19 cellular contexts compared by ENCODE assay signal in the genomic region with DNA sequence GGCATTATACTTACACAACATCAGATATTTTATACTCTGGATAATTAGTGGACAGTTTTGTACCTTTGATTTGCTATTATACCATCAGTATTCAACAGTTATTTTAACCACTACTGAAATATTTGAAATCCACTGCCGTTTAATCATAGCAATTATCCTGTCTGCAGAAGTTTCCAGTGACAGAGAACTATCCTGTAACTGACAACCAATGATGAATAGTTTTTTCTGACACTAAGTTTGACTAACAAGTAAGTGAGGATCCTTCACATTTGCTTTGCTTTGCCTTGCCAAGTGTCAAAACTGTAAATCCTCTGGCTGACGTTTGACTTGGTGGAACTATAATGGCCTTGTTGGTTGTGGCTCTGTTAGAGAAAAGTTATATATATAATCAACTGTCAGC.
A peak's percentile ranks its signal among the peaks of the same experiment; 100 is the strongest.
DNase-seq lines count a peak whose midpoint lies in the region; ATAC-seq and TF ChIP-seq lines count a peak whose summit lies in the region.
"Had no signal": no experiment of that assay in that cellular context is flagged by ENCODE, and none has a peak within 500 bp of the region (broad histone marks: within the 10 kb centered on the region; RNA-seq: fewer than 3 reads in every experiment).

No MANE protein-coding gene starts in this region.

- TF ChIP-seq RAD21 in neural cell (conservative IDR thresholded peaks at IDR 0.05), result no peak

- H3K27ac Mint-ChIP-seq in GM23338, result peak overlapping the region; percentile 29
- H3K27ac Mint-ChIP-seq: B cell; CD4-positive, alpha-beta T cell; CD8-positive, alpha-beta T cell had no signal

- H3K27ac ChIP-seq in GM23338 (ENCODE audit: low read depth) (no peak overlapping the region), neural cell (ENCODE audit: low read length) (no peak overlapping the region)
- H3K27ac ChIP-seq: 22Rv1; A549; BLaER1 treated with 17β-estradiol and CSF1 and Interleukin-3, amounts not matched to agents 10 nM and 100 nM; C4-2B had no signal

- H3F3A ChIP-seq in GM23338 (replicated peaks; ENCODE audit: low read depth), result no peaks in the 10 kb centered on the region
- no peaks in the 10 kb centered on the region for H3F3A ChIP-seq in neural cell (ENCODE audit: insufficient read depth, low read length, poor library complexity, severe bottlenecking)

- H3K9me3 Mint-ChIP-seq in GM23338, result no peaks in the 10 kb centered on the region
- H3K9me3 Mint-ChIP-seq: CD4-positive, alpha-beta T cell; CD8-positive, alpha-beta T cell had no signal

- H3K27me3 ChIP-seq in GM23338 (ENCODE audit: insufficient read depth), result no peaks in the 10 kb centered on the region
- no peaks in the 10 kb centered on the region for H3K27me3 ChIP-seq in neural cell (ENCODE audit: insufficient read depth, low read depth, low read length)
- H3K27me3 ChIP-seq: BLaER1 treated with 17β-estradiol and CSF1 and Interleukin-3, amounts not matched to agents 10 nM and 100 nM had no signal

- H3K9me2 ChIP-seq in GM23338 (ENCODE audit: insufficient read depth), result no peaks in the 10 kb centered on the region
- H3K9me2 ChIP-seq in neural cell (ENCODE audit: insufficient read depth, low read length), result no peaks in the 10 kb centered on the region

- ATAC-seq in GM23338, result no peak
- ATAC-seq: A549; CD8-positive, alpha-beta T cell; GM12878 had no signal

- CTCF ChIA-PET in HEK293T (lab: Yijun Ruan, JAX), result no interaction called here

- H3K9me3 ChIP-seq in neural cell (ENCODE audit: low read length), result no peaks in the 10 kb centered on the region
- H3K9me3 ChIP-seq: A549; BLaER1 treated with 17β-estradiol and CSF1 and Interleukin-3, amounts not matched to agents 10 nM and 100 nM; Caco-2 had no signal

- no peak overlapping the region for H3K4me3 Mint-ChIP-seq in GM23338
- H3K4me3 Mint-ChIP-seq: B cell; CD4-positive, alpha-beta T cell; CD8-positive, alpha-beta T cell had no signal

- TF ChIP-seq CTCF in GM23338 (conservative IDR thresholded peaks at IDR 0.05; ENCODE audit: low read depth in 2 of 2) (no peak), neural cell (IDR thresholded peaks at IDR 0.05; ENCODE audit: poor library complexity, severe bottlenecking) (no peak)

- no peaks in the 10 kb centered on the region for H3K36me3 ChIP-seq in GM23338 (ENCODE audit: insufficient read depth)
- H3K36me3 ChIP-seq in neural cell (ENCODE audit: insufficient read depth, low read length), result no peaks in the 10 kb centered on the region
- H3K36me3 ChIP-seq: BLaER1 treated with 17β-estradiol and CSF1 and Interleukin-3, amounts not matched to agents 10 nM and 100 nM had no signal

- no peaks in the 10 kb centered on the region for H4K20me1 ChIP-seq in GM23338 (replicated peaks; ENCODE audit: insufficient read depth)
- H4K20me1 ChIP-seq in neural cell (ENCODE audit: insufficient read depth), result no peaks in the 10 kb centered on the region
- H4K20me1 ChIP-seq: BLaER1 treated with 17β-estradiol and CSF1 and Interleukin-3, amounts not matched to agents 10 nM and 100 nM had no signal

- no peaks in the 10 kb centered on the region for H3K79me2 ChIP-seq in GM23338 (replicated peaks; ENCODE audit: insufficient read depth)
- H3K79me2 ChIP-seq in neural cell (replicated peaks; ENCODE audit: insufficient read depth, low read length), result no peaks in the 10 kb centered on the region

- H3K4me3 ChIP-seq in GM23338 (no peak overlapping the region), neural cell (ENCODE audit: low read length) (no peak overlapping the region)
- H3K4me3 ChIP-seq: A549; BLaER1 treated with 17β-estradiol and CSF1 and Interleukin-3, amounts not matched to agents 10 nM and 100 nM; GM12878 had no signal

- no peaks in the 10 kb centered on the region for H3K36me3 Mint-ChIP-seq in GM23338 (ENCODE audit: low read depth)
- H3K36me3 Mint-ChIP-seq: CD8-positive, alpha-beta T cell had no signal

- peaks cover 64% of the 10 kb centered on the region for H3K4me1 ChIP-seq in GM23338 (ENCODE audit: insufficient read depth)
- H3K4me1 ChIP-seq: A549; BLaER1 treated with 17β-estradiol and CSF1 and Interleukin-3, amounts not matched to agents 10 nM and 100 nM; Caco-2 had no signal

- no peaks in the 10 kb centered on the region for H3K27me3 Mint-ChIP-seq in GM23338 (ENCODE audit: insufficient read depth, low read depth, poor library complexity)
- H3K27me3 Mint-ChIP-seq: B cell; CD4-positive, alpha-beta T cell had no signal

- H3K4me1 Mint-ChIP-seq in GM23338, result peaks cover 72% of the 10 kb centered on the region
- H3K4me1 Mint-ChIP-seq: B cell had no signal

- peak; percentile 96 for TF ChIP-seq EP300 in neural cell (conservative IDR thresholded peaks at IDR 0.05; ENCODE audit: poor library complexity, severe bottlenecking)

- POLR2A ChIA-PET in HEK293T (lab: Yijun Ruan, JAX), result no interaction called here

- H2AFZ ChIP-seq in GM23338 (no peak overlapping the region), neural cell (ENCODE audit: low read depth, low read length) (no peak overlapping the region)

- H3K9ac ChIP-seq in neural cell (ENCODE audit: low read length), result no peak overlapping the region
- H3K9ac ChIP-seq: BLaER1 treated with 17β-estradiol and CSF1 and Interleukin-3, amounts not matched to agents 10 nM and 100 nM had no signal

- DNase-seq in GM23338 (ENCODE audit: low spot score) (no peak), HEK293T (ENCODE audit: extremely low spot score) (no peak)
- no peak for DNase-seq in stimulated activated CD8-positive, alpha-beta memory T cell treated with anti-CD3 and anti-CD28 coated beads, Interleukin-4, amount 100 ng/mL, for 48 hours
- DNase-seq in activated CD4-positive, alpha-beta T cell treated with anti-CD3 and anti-CD28 coated beads for 4 hours, result no peak
- DNase-seq: AML-193; Caco-2; Calu3; CD4-positive, alpha-beta T cell; CD8-positive, alpha-beta T cell; DND-41; EL; GDM1 had no signal

- H3K4me2 ChIP-seq in GM23338 (no peak overlapping the region), neural cell (ENCODE audit: low read length) (no peak overlapping the region)
- H3K4me2 ChIP-seq: A549; BLaER1 treated with 17β-estradiol and CSF1 and Interleukin-3, amounts not matched to agents 10 nM and 100 nM had no signal

TF ChIP-seq in HEK293T, 16 proteins besides CTCF, POLR2A, EP300 and RAD21:
- TF ChIP-seq PKNOX1 (IDR thresholded peaks at IDR 0.05) (peak; percentile 50; the same call in 1 of the 2 replicates), SP1 (IDR thresholded peaks at IDR 0.05) (no peak)

TF ChIP-seq in neural cell, 6 proteins besides CTCF, POLR2A, EP300 and RAD21:
- TF ChIP-seq SMC3 (conservative IDR thresholded peaks at IDR 0.05; ENCODE audit: poor library complexity) (no peak), POLR2AphosphoS5 (IDR thresholded peaks at IDR 0.05) (peak; percentile 71)
